8 cellular contexts compared by ENCODE assay signal in the genomic region with DNA sequence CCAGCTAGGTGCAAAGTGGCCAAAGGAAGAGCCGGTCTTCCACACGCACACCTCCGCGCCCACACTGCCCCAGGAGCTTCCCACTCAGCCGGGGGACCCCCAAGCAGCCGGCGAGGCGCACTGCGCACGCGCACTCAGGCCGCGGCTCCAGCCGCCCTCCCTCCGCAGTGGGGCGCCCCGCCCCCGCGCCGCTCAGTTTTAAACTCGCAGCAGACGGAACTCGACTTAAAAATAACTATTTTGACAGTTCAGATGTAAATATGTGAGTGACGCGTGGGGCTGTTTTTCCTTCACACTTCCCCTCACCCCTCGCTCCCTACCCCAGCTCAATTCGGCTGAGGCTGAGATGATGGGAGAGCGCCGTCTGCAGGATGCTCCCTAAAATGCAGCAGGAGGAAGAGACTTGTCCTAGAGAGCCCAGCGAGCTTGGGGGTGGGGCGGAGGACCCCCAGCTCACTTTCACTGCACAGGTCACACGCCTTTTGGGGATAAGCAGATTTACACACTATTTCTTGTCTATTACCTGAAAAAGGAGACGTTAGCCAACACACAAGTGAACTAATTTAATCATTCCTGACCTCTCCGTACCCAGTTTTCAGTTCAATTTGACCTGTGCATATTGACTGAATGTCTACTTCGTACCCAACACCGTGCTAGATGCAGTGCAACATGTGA. TPM values are rescaled to one million over a fixed set of nuclear protein-coding genes. Genes with fewer than 3 reads are reported as not detected.
A peak's percentile ranks its signal among the peaks of the same experiment; 100 is the strongest.
DNase-seq lines count a peak whose midpoint lies in the region; ATAC-seq and TF ChIP-seq lines count a peak whose summit lies in the region.

No MANE protein-coding gene starts in this region.

- WGBS in heart right ventricle, 2 donors: 6% methylated on average over 36 of the region's 36 CpGs
- no CpG with 5 or more reads among the region's 36 CpGs for WGBS in trophoblast cell (ENCODE audit: extremely low coverage, insufficient coverage, insufficient read length)
- 6% methylated on average over 36 of the region's 36 CpGs for WGBS in urinary bladder

- H3K23ac ChIP-seq in trophoblast cell (ENCODE audit: low read length): no peak overlapping the region

- intact Hi-C loops in heart right ventricle (cut with DNase I): loop anchor here in 6 of 10 donors (1.0 to 10.0 kb wide), 6 partner anchors 18 to 76 kb away; partner anchors contain the start of gene KLHDC8A (in 1 of the 6)

- H2BK12ac ChIP-seq in trophoblast cell (ENCODE audit: low read length): no peak overlapping the region

- H3K9me3 Mint-ChIP-seq in activated naive CD8-positive, alpha-beta T cell treated with anti-CD3 and anti-CD28 coated beads, Interleukin-2, amount 10 ng/mL, durations not matched to agents 7 days and 5 days: no peaks in the 10 kb centered on the region

- ATAC-seq in activated naive CD8-positive, alpha-beta T cell treated with anti-CD3 and anti-CD28 coated beads, Interleukin-2, amount 10 ng/mL, durations not matched to agents 7 days and 5 days (ENCODE audit: low read depth): peak; percentile 73
- ATAC-seq in heart right ventricle: peak; percentile 65 to 85 (median 80)

- DNase-seq in NCI-H146 (lab: John Stamatoyannopoulos, UW) (peak; percentile 26), NCI-H146 treated with DMSO at 0.1 percent for 48 hours (lab: John Stamatoyannopoulos, UW; ENCODE audit: unreplicated experiment) (no peak), RWPE1 (ENCODE audit: low spot score) (peak; percentile 63), heart right ventricle (peak; percentile 51 to 60), trophoblast cell (peak in 1 of 2 donors; percentile 19), NCI-H1694 (lab: John Stamatoyannopoulos, UW) (no peak)
- DNase-seq in activated naive CD8-positive, alpha-beta T cell treated with anti-CD3 and anti-CD28 coated beads, Interleukin-2, amount 10 ng/mL, durations not matched to agents 7 days and 5 days: peak; percentile 72

- TF ChIP-seq CTCF in RWPE1 (conservative IDR thresholded peaks at IDR 0.05; ENCODE audit: low read depth) (peak; percentile 92), heart right ventricle (IDR thresholded peaks at IDR 0.05) (peak; percentile 59 to 87 (median 78))

- peaks cover 15% of the 10 kb centered on the region for H3K27me3 Mint-ChIP-seq in activated naive CD8-positive, alpha-beta T cell treated with anti-CD3 and anti-CD28 coated beads, Interleukin-2, amount 10 ng/mL, durations not matched to agents 7 days and 5 days

- no peak overlapping the region for H2BK120ac ChIP-seq in trophoblast cell (ENCODE audit: insufficient read depth, low read length, poor library complexity)

- CTCF ChIA-PET in RWPE1 (lab: Yijun Ruan, JAX): interaction anchor here (0.5 to 2.9 kb wide), 39 partner anchors 8 to 201 kb away, joined by 3 to 24 read pairs (median 5); partner anchors contain the start of genes BLACAT1, ELK4 and LEMD1

- H3K9ac ChIP-seq in trophoblast cell (ENCODE audit: low read length): no peak overlapping the region

- POLR2A ChIA-PET in RWPE1 (lab: Yijun Ruan, JAX; ENCODE audit: low non-redundant PET): no interaction called here
- POLR2A ChIA-PET in activated naive CD8-positive, alpha-beta T cell treated with anti-CD3 and anti-CD28 coated beads, Interleukin-2, amount 10 ng/mL, durations not matched to agents 7 days and 5 days (lab: Charles Lee): interaction anchor here (0.9 kb wide), 1 partner anchor 34 kb away, joined by 3 read pairs; no protein-coding TSS in a partner anchor

- H4K12ac ChIP-seq in trophoblast cell (ENCODE audit: low read depth, low read length): no peak overlapping the region

- H3K27me3 ChIP-seq in heart right ventricle (peaks cover 0 to 14% (median 0%) of the 10 kb centered on the region in 7 donors), trophoblast cell (ENCODE audit: insufficient read depth, low read length) (no peaks in the 10 kb centered on the region)

- H4K91ac ChIP-seq in trophoblast cell (ENCODE audit: low read depth, low read length): no peak overlapping the region

- H4K8ac ChIP-seq in trophoblast cell (ENCODE audit: low read depth, low read length): peak overlapping the region; percentile 75

- peaks cover 7% of the 10 kb centered on the region for H3K4me1 Mint-ChIP-seq in activated naive CD8-positive, alpha-beta T cell treated with anti-CD3 and anti-CD28 coated beads, Interleukin-2, amount 10 ng/mL, durations not matched to agents 7 days and 5 days

- no peak overlapping the region for H2BK5ac ChIP-seq in trophoblast cell (ENCODE audit: low read depth, low read length, poor library complexity)

- H3K27ac ChIP-seq in RWPE1 (no peak overlapping the region; the same call in 1 of the 2 replicates), heart right ventricle (peak overlapping the region in 2 of 10 donors; percentile 10 to 35), trophoblast cell (ENCODE audit: low read depth, low read length) (no peak overlapping the region), urinary bladder (ENCODE audit: low read depth) (no peak overlapping the region)

- no peaks in the 10 kb centered on the region for H3K9me3 ChIP-seq in heart right ventricle
- H3K9me3 ChIP-seq in trophoblast cell (ENCODE audit: insufficient read depth, low read depth, low read length): no peaks in the 10 kb centered on the region

- H3K4me1 ChIP-seq in heart right ventricle: peaks cover 0 to 9% (median 7%) of the 10 kb centered on the region in 9 donors
- peaks cover 3% of the 10 kb centered on the region in 2 experiments for H3K4me1 ChIP-seq in trophoblast cell (ENCODE audit: control insufficient read depth in 1 of 2, insufficient read depth in 2 of 2, low read length in 2 of 2)
- no peaks in the 10 kb centered on the region for H3K4me1 ChIP-seq in urinary bladder (ENCODE audit: insufficient read depth)

- peak overlapping the region; percentile 9 for H3K14ac ChIP-seq in trophoblast cell (ENCODE audit: low read length)

- no peaks in the 10 kb centered on the region for H3K79me2 ChIP-seq in trophoblast cell (ENCODE audit: control insufficient read depth, insufficient read depth, low read length, poor library complexity)

- no peaks in the 10 kb centered on the region for H3K79me1 ChIP-seq in trophoblast cell (ENCODE audit: low read length)

- peak overlapping the region; percentile 77 for H3K4me2 ChIP-seq in trophoblast cell (ENCODE audit: low read length)

- H3K18ac ChIP-seq in trophoblast cell (ENCODE audit: low read length): peak overlapping the region; percentile 32

- H3K4me3 Mint-ChIP-seq in activated naive CD8-positive, alpha-beta T cell treated with anti-CD3 and anti-CD28 coated beads, Interleukin-2, amount 10 ng/mL, durations not matched to agents 7 days and 5 days: peak overlapping the region; percentile 84

- H3K4ac ChIP-seq in trophoblast cell (ENCODE audit: low read depth, low read length): no peak overlapping the region

- peak overlapping the region; percentile 15 for H2AFZ ChIP-seq in trophoblast cell (ENCODE audit: insufficient read depth, low read length, poor library complexity)

- H3K36me3 ChIP-seq in heart right ventricle (no peaks in the 10 kb centered on the region), trophoblast cell (ENCODE audit: control insufficient read depth in 1 of 2, insufficient read depth in 2 of 2, low read length in 2 of 2) (no peaks in the 10 kb centered on the region), urinary bladder (ENCODE audit: insufficient read depth) (no peaks in the 10 kb centered on the region)

- H3K4me3 ChIP-seq in heart right ventricle (peak overlapping the region; percentile 12 to 60 (median 53)), trophoblast cell (ENCODE audit: low read depth, low read length) (peak overlapping the region; percentile 59), urinary bladder (ENCODE audit: low read depth, low read length) (peak overlapping the region; percentile 43)

- H2AK5ac ChIP-seq in trophoblast cell (ENCODE audit: low read length): no peak overlapping the region

- no peaks in the 10 kb centered on the region for H3K36me3 Mint-ChIP-seq in activated naive CD8-positive, alpha-beta T cell treated with anti-CD3 and anti-CD28 coated beads, Interleukin-2, amount 10 ng/mL, durations not matched to agents 7 days and 5 days

- H3K27ac Mint-ChIP-seq in activated naive CD8-positive, alpha-beta T cell treated with anti-CD3 and anti-CD28 coated beads, Interleukin-2, amount 10 ng/mL, durations not matched to agents 7 days and 5 days: peak overlapping the region; percentile 35

RNA-seq across cellular contexts. Expression of gene LEMD1, which starts 8.9 kb away (rescaled TPM):
- 1 to 10 TPM in 1 of 2 experiments, under 1 TPM in 1; 0.97 to 1.1 TPM for total RNA-seq in activated naive CD8-positive, alpha-beta T cell treated with anti-CD3 and anti-CD28 coated beads, Interleukin-2, amount 10 ng/mL, durations not matched to agents 7 days and 5 days
- total RNA-seq in heart right ventricle (not detected), urinary bladder (not detected)
- polyA plus RNA-seq in heart right ventricle (not detected), urinary bladder (not detected)
- polyA plus RNA-seq in trophoblast cell (2013): 6.4 and 6.5 TPM in 2 replicates

RNA-seq across cellular contexts. Expression of gene BLACAT1, which starts 25.1 kb away (rescaled TPM):
- under 1 TPM; 0.51 to 0.83 TPM for total RNA-seq in activated naive CD8-positive, alpha-beta T cell treated with anti-CD3 and anti-CD28 coated beads, Interleukin-2, amount 10 ng/mL, durations not matched to agents 7 days and 5 days
- total RNA-seq in heart right ventricle (under 1 TPM in 1 of 10 donors, not detected in 9; 0.15 TPM), urinary bladder (not detected)
- polyA plus RNA-seq in heart right ventricle (not detected), urinary bladder (0.03 TPM)
- 2.8 TPM in 2 replicates for polyA plus RNA-seq in trophoblast cell (2013)

Comparison
In these comparisons a context has a peak if more than half of its experiments do, and no peak if none do; other contexts are left out.
1. DNase-seq: peak in NCI-H146 (single experiment), RWPE1 (single experiment), activated naive CD8-positive, alpha-beta T cell treated with anti-CD3 and anti-CD28 coated beads, Interleukin-2, amount 10 ng/mL, durations not matched to agents 7 days and 5 days (single experiment) and heart right ventricle (2 of 2); none in NCI-H146 treated with DMSO at 0.1 percent for 48 hours (single experiment) and NCI-H1694 (single experiment).
2. Peak in every context shown above with its lines, with median percentiles within 50 percentile points of each other: H3K4me3 ChIP-seq.